In genomic region chr14:24135834-24136683, GRCh38 we compare ENCODE assay signal across 1 cellular context.
TF ChIP-seq lines count a peak whose summit lies in the region.

Gene PSME1 (plus strand): TSS chr14:24136194. CDS start chr14:24136263, 69 bp downstream.

TF ChIP-seq in K562, 482 proteins besides CTCF, POLR2A, EP300 and RAD21 (continued from another document and continues in another):
- TF ChIP-seq, protein P1, sequence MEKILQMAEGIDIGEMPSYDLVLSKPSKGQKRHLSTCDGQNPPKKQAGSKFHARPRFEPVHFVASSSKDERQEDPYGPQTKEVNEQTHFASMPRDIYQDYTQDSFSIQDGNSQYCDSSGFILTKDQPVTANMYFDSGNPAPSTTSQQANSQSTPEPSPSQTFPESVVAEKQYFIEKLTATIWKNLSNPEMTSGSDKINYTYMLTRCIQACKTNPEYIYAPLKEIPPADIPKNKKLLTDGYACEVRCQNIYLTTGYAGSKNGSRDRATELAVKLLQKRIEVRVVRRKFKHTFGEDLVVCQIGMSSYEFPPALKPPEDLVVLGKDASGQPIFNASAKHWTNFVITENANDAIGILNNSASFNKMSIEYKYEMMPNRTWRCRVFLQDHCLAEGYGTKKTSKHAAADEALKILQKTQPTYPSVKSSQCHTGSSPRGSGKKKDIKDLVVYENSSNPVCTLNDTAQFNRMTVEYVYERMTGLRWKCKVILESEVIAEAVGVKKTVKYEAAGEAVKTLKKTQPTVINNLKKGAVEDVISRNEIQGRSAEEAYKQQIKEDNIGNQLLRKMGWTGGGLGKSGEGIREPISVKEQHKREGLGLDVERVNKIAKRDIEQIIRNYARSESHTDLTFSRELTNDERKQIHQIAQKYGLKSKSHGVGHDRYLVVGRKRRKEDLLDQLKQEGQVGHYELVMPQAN (IDR thresholded peaks at IDR 0.05; ENCODE audit: borderline replicate concordance): peak; percentile 42; the same call in 1 of the 2 replicates
- TF ChIP-seq ZNF263 (CRISPR knock-in tag; IDR thresholded peaks at IDR 0.05; ENCODE audit: borderline replicate concordance): 0 out of 2 replicates have a peak, but pooled peaks have one; percentile 44
- no peak for TF ChIP-seq CBX5 (IDR thresholded peaks at IDR 0.05; ENCODE audit: borderline replicate concordance, low read depth)
- TF ChIP-seq, protein P2, sequence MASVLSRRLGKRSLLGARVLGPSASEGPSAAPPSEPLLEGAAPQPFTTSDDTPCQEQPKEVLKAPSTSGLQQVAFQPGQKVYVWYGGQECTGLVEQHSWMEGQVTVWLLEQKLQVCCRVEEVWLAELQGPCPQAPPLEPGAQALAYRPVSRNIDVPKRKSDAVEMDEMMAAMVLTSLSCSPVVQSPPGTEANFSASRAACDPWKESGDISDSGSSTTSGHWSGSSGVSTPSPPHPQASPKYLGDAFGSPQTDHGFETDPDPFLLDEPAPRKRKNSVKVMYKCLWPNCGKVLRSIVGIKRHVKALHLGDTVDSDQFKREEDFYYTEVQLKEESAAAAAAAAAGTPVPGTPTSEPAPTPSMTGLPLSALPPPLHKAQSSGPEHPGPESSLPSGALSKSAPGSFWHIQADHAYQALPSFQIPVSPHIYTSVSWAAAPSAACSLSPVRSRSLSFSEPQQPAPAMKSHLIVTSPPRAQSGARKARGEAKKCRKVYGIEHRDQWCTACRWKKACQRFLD (CRISPR knock-in tag; IDR thresholded peaks at IDR 0.05): no peak
- TF ChIP-seq, protein P3, sequence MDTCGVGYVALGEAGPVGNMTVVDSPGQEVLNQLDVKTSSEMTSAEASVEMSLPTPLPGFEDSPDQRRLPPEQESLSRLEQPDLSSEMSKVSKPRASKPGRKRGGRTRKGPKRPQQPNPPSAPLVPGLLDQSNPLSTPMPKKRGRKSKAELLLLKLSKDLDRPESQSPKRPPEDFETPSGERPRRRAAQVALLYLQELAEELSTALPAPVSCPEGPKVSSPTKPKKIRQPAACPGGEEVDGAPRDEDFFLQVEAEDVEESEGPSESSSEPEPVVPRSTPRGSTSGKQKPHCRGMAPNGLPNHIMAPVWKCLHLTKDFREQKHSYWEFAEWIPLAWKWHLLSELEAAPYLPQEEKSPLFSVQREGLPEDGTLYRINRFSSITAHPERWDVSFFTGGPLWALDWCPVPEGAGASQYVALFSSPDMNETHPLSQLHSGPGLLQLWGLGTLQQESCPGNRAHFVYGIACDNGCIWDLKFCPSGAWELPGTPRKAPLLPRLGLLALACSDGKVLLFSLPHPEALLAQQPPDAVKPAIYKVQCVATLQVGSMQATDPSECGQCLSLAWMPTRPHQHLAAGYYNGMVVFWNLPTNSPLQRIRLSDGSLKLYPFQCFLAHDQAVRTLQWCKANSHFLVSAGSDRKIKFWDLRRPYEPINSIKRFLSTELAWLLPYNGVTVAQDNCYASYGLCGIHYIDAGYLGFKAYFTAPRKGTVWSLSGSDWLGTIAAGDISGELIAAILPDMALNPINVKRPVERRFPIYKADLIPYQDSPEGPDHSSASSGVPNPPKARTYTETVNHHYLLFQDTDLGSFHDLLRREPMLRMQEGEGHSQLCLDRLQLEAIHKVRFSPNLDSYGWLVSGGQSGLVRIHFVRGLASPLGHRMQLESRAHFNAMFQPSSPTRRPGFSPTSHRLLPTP (IDR thresholded peaks at IDR 0.05; ENCODE audit: borderline replicate concordance, extremely low read depth, insufficient read length): no peak
- peak; percentile 39 for TF ChIP-seq EGR1 (conservative IDR thresholded peaks at IDR 0.05)
- TF ChIP-seq L3MBTL2 (IDR thresholded peaks at IDR 0.05): peak; percentile 47; the same call in 1 of the 2 replicates
- peak; percentile 97 for TF ChIP-seq RBBP5 (IDR thresholded peaks at IDR 0.05; ENCODE audit: borderline replicate concordance, insufficient read depth, low read length, poor library complexity, severe bottlenecking)
- no peak for TF ChIP-seq CREM (IDR thresholded peaks at IDR 0.05; ENCODE audit: low read depth)
- no peak for TF ChIP-seq HNRNPK (IDR thresholded peaks at IDR 0.05; ENCODE audit: low read depth, low read length, poor library complexity, severe bottlenecking)
- no peak for TF ChIP-seq DIDO1 (tag; IDR thresholded peaks at IDR 0.05; ENCODE audit: low read depth)
- no peak for TF ChIP-seq HDAC6 (IDR thresholded peaks at IDR 0.05; ENCODE audit: low read depth, low read length)
- TF ChIP-seq UBTF (IDR thresholded peaks at IDR 0.05; ENCODE audit: borderline replicate concordance in 1 of 2, low read depth in 2 of 2, low read length in 2 of 2): peak; percentile 68 to 90; a peak in 2 of 4 replicates
- peak; percentile 54; the same call in 1 of the 2 replicates for TF ChIP-seq CHD2 (IDR thresholded peaks at IDR 0.05; ENCODE audit: low read depth, low read length)
- TF ChIP-seq E2F6 (IDR thresholded peaks at IDR 0.05; ENCODE audit: borderline replicate concordance in 1 of 2, extremely low read depth in 1 of 2, insufficient read depth in 1 of 2, insufficient read length in 1 of 2, low read depth in 1 of 2, low read length in 1 of 2, poor library complexity in 1 of 2, severe bottlenecking in 1 of 2): peak; percentile 20 to 83
- TF ChIP-seq, protein P4, sequence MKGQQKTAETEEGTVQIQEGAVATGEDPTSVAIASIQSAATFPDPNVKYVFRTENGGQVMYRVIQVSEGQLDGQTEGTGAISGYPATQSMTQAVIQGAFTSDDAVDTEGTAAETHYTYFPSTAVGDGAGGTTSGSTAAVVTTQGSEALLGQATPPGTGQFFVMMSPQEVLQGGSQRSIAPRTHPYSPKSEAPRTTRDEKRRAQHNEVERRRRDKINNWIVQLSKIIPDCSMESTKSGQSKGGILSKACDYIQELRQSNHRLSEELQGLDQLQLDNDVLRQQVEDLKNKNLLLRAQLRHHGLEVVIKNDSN (CRISPR knock-in tag; IDR thresholded peaks at IDR 0.05): no peak
- TF ChIP-seq PHF8 (IDR thresholded peaks at IDR 0.05; ENCODE audit: borderline replicate concordance, low read length): peak; percentile 74; the same call in 1 of the 2 replicates
- TF ChIP-seq SP1 (CRISPR knock-in tag; IDR thresholded peaks at IDR 0.05): peak; percentile 31; the same call in 1 of the 2 replicates
- TF ChIP-seq ZNF586 (CRISPR knock-in tag; conservative IDR thresholded peaks at IDR 0.05): no peak
- peak in 1 of 2 experiments; percentile 29; a peak in 1 of 4 replicates for TF ChIP-seq MNT (conservative IDR thresholded peaks at IDR 0.05)
- TF ChIP-seq WHSC1 (IDR thresholded peaks at IDR 0.05; ENCODE audit: low read length): no peak
- TF ChIP-seq ZNF239 (CRISPR knock-in tag; IDR thresholded peaks at IDR 0.05): no peak
- 0 out of 2 replicates have a peak, but pooled peaks have one; percentile 44 for TF ChIP-seq CTBP1 (IDR thresholded peaks at IDR 0.05; ENCODE audit: borderline replicate concordance)
- TF ChIP-seq HDAC1 (IDR thresholded peaks at IDR 0.05): peak in 1 of 2 experiments; percentile 41; a peak in 2 of 4 replicates
- TF ChIP-seq ILF3 (IDR thresholded peaks at IDR 0.05; ENCODE audit: borderline replicate concordance): no peak
- peak; percentile 83 to 84 for TF ChIP-seq NRF1 (conservative IDR thresholded peaks at IDR 0.05 in 1 of 2, IDR thresholded peaks at IDR 0.05 in 1 of 2)
- TF ChIP-seq KDM5B (IDR thresholded peaks at IDR 0.05; ENCODE audit: insufficient replicate concordance, low read depth, low read length): peak; percentile 23
- TF ChIP-seq TFAP4 (CRISPR knock-in tag; IDR thresholded peaks at IDR 0.05; ENCODE audit: borderline replicate concordance): peak; percentile 45; the same call in 1 of the 2 replicates
- TF ChIP-seq POLR2G (IDR thresholded peaks at IDR 0.05; ENCODE audit: low read depth, low read length): peak; percentile 79
- TF ChIP-seq GATAD2A (IDR thresholded peaks at IDR 0.05): no peak; the same call in 1 of the 2 replicates
- TF ChIP-seq ATF7 (IDR thresholded peaks at IDR 0.05): peak; percentile 27; the same call in 1 of the 2 replicates
- no peak for TF ChIP-seq BHLHE40 (IDR thresholded peaks at IDR 0.05; ENCODE audit: low read length)
- no peak for TF ChIP-seq FOXM1 (IDR thresholded peaks at IDR 0.05; ENCODE audit: low read depth)
- no peak for TF ChIP-seq FOXM1 (CRISPR knock-in tag; IDR thresholded peaks at IDR 0.05; ENCODE audit: low read depth)
- peak; percentile 53; the same call in 1 of the 2 replicates for TF ChIP-seq KLF13 (tag; IDR thresholded peaks at IDR 0.05; ENCODE audit: borderline replicate concordance, low read depth)
- no peak for TF ChIP-seq TEAD2 (tag; IDR thresholded peaks at IDR 0.05)
- TF ChIP-seq THRA (IDR thresholded peaks at IDR 0.05): no peak
- 0 out of 2 replicates have a peak, but pooled peaks have one; percentile 36 for TF ChIP-seq SIN3B (IDR thresholded peaks at IDR 0.05; ENCODE audit: low read depth)
- no peak for TF ChIP-seq CBX3 (IDR thresholded peaks at IDR 0.05; ENCODE audit: borderline replicate concordance in 1 of 2, low read length in 2 of 2)
- TF ChIP-seq TFAM (CRISPR knock-in tag; conservative IDR thresholded peaks at IDR 0.05): no peak
- TF ChIP-seq YY1 (IDR thresholded peaks at IDR 0.05; ENCODE audit: borderline replicate concordance in 1 of 3, control insufficient read depth in 1 of 3, extremely low read depth in 1 of 3, insufficient read depth in 3 of 3, insufficient read length in 1 of 3, insufficient replicate concordance in 2 of 3, low read depth in 1 of 3, low read length in 2 of 3): peak in 1 of 3 experiments; percentile 21
- TF ChIP-seq GTF2E2 (tag; IDR thresholded peaks at IDR 0.05): no peak
- no peak for TF ChIP-seq ZNF146 (CRISPR knock-in tag; IDR thresholded peaks at IDR 0.05; ENCODE audit: unreplicated experiment)
- no peak for TF ChIP-seq ILK (tag; IDR thresholded peaks at IDR 0.05; ENCODE audit: borderline replicate concordance, low read depth)
- TF ChIP-seq ZBTB7A (IDR thresholded peaks at IDR 0.05; ENCODE audit: borderline replicate concordance, control insufficient read depth, low read depth, low read length): no peak
- TF ChIP-seq RCOR1 (IDR thresholded peaks at IDR 0.05; ENCODE audit: borderline replicate concordance in 1 of 2, low read depth in 2 of 2, low read length in 2 of 2): peak in 1 of 2 experiments; percentile 14; a peak in 1 of 4 replicates
- no peak for TF ChIP-seq GMEB1 (CRISPR knock-in tag; IDR thresholded peaks at IDR 0.05)
- peak; percentile 87 for TF ChIP-seq SAFB (IDR thresholded peaks at IDR 0.05; ENCODE audit: borderline replicate concordance, low read depth, low read length)
- TF ChIP-seq RBFOX2 (IDR thresholded peaks at IDR 0.05; ENCODE audit: low read depth, low read length): peak; percentile 76
- TF ChIP-seq HDAC8 (tag; IDR thresholded peaks at IDR 0.05): no peak
